ENCODE assay signal across 1 cellular context in genomic region chr2:73176881-73177644, GRCh38.
TF ChIP-seq lines count a peak whose summit lies in the region.

No MANE protein-coding gene starts in this region.

TF ChIP-seq in GM12878, 131 proteins besides CTCF, POLR2A, EP300 and RAD21:
- peak; percentile 65; the same call in 1 of the 2 replicates for TF ChIP-seq CHD2 (IDR thresholded peaks at IDR 0.05; ENCODE audit: borderline replicate concordance, low read depth, low read length)
- peak; percentile 76 for TF ChIP-seq IKZF1 (conservative IDR thresholded peaks at IDR 0.05)
- no peak for TF ChIP-seq HDAC6 (IDR thresholded peaks at IDR 0.05; ENCODE audit: unreplicated experiment)
- TF ChIP-seq ZNF592 (IDR thresholded peaks at IDR 0.05) = peak; percentile 86
- no peak for TF ChIP-seq ZNF622 (IDR thresholded peaks at IDR 0.05)
- no peak for TF ChIP-seq POLR2AphosphoS2 (IDR thresholded peaks at IDR 0.05; ENCODE audit: low read depth, low read length)
- no peak for TF ChIP-seq NFXL1 (IDR thresholded peaks at IDR 0.05; ENCODE audit: borderline replicate concordance)
- TF ChIP-seq BHLHE40 (IDR thresholded peaks at IDR 0.05; ENCODE audit: borderline replicate concordance in 1 of 2, low read depth in 2 of 2, low read length in 1 of 2) = peak; percentile 26 to 27; a peak in 1 of 4 replicates
- TF ChIP-seq GATAD2B (conservative IDR thresholded peaks at IDR 0.05; ENCODE audit: low read depth) = peak; percentile 62; the same call in 1 of the 2 replicates
- TF ChIP-seq MEF2B (IDR thresholded peaks at IDR 0.05; ENCODE audit: partially characterized antibody, poor library complexity, severe bottlenecking) = peak; percentile 12
- no peak for TF ChIP-seq RFX5 (IDR thresholded peaks at IDR 0.05; ENCODE audit: low read depth, low read length)
- TF ChIP-seq TCF12 (IDR thresholded peaks at IDR 0.05; ENCODE audit: low read depth, low read length) = 0 out of 2 replicates have a peak, but pooled peaks have one; percentile 24
- no peak for TF ChIP-seq POU2F2 (IDR thresholded peaks at IDR 0.05; ENCODE audit: borderline replicate concordance, low read depth, low read length)
- TF ChIP-seq DPF2 (IDR thresholded peaks at IDR 0.05) = 0 out of 2 replicates have a peak, but pooled peaks have one; percentile 34
- TF ChIP-seq STAT1 (conservative IDR thresholded peaks at IDR 0.05) = 0 out of 2 replicates have a peak, but pooled peaks have one; percentile 18
- 0 out of 2 replicates have a peak, but pooled peaks have one; percentile 46 for TF ChIP-seq ZNF217 (IDR thresholded peaks at IDR 0.05)
- TF ChIP-seq HSF1 (IDR thresholded peaks at IDR 0.05; ENCODE audit: low read depth, low read length) = 0 out of 2 replicates have a peak, but pooled peaks have one; percentile 23
- TF ChIP-seq RELA (IDR thresholded peaks at IDR 0.05; ENCODE audit: borderline replicate concordance, partially characterized antibody) = peak; percentile 9
- peak; percentile 69 for TF ChIP-seq CREM (IDR thresholded peaks at IDR 0.05; ENCODE audit: low read depth)
- no peak for TF ChIP-seq IRF4 (IDR thresholded peaks at IDR 0.05; ENCODE audit: low read depth, low read length)
- peak; percentile 63; the same call in 1 of the 2 replicates for TF ChIP-seq YY1 (IDR thresholded peaks at IDR 0.05; ENCODE audit: low read depth, low read length)
- TF ChIP-seq IRF5 (IDR thresholded peaks at IDR 0.05; ENCODE audit: borderline replicate concordance) = no peak
- TF ChIP-seq ZBTB11 (CRISPR knock-in tag; IDR thresholded peaks at IDR 0.05) = no peak
- peak; percentile 71 for TF ChIP-seq SMC3 (IDR thresholded peaks at IDR 0.05; ENCODE audit: borderline replicate concordance, low read length)
- peak; percentile 68 for TF ChIP-seq NKRF (conservative IDR thresholded peaks at IDR 0.05)
- TF ChIP-seq PAX5 (IDR thresholded peaks at IDR 0.05; ENCODE audit: borderline replicate concordance, low read depth, low read length) = 0 out of 2 replicates have a peak, but pooled peaks have one; percentile 6
- TF ChIP-seq CBX3 (IDR thresholded peaks at IDR 0.05; ENCODE audit: borderline replicate concordance, low read depth) = no peak
- TF ChIP-seq CREB1 (IDR thresholded peaks at IDR 0.05; ENCODE audit: low read depth) = no peak
- peak in 1 of 2 experiments; percentile 26; a peak in 1 of 3 replicates for TF ChIP-seq EGR1 (IDR thresholded peaks at IDR 0.05; ENCODE audit: borderline replicate concordance in 1 of 2, low read depth in 2 of 2, low read length in 2 of 2)
- TF ChIP-seq EED (IDR thresholded peaks at IDR 0.05; ENCODE audit: low read depth) = peak; percentile 78
- peak; percentile 52; the same call in 1 of the 2 replicates for TF ChIP-seq NBN (IDR thresholded peaks at IDR 0.05)
- TF ChIP-seq SMARCA5 (IDR thresholded peaks at IDR 0.05) = peak; percentile 88; the same call in 1 of the 2 replicates
- TF ChIP-seq RB1 (IDR thresholded peaks at IDR 0.05; ENCODE audit: borderline replicate concordance) = peak; percentile 96; the same call in 1 of the 2 replicates
- TF ChIP-seq LARP7 (IDR thresholded peaks at IDR 0.05) = 0 out of 2 replicates have a peak, but pooled peaks have one; percentile 67
- 0 out of 2 replicates have a peak, but pooled peaks have one; percentile 8 for TF ChIP-seq PKNOX1 (IDR thresholded peaks at IDR 0.05)
- no peak for TF ChIP-seq NFIC (IDR thresholded peaks at IDR 0.05; ENCODE audit: low read depth, low read length)
